9 cellular contexts compared by ENCODE assay signal in the genomic region with DNA sequence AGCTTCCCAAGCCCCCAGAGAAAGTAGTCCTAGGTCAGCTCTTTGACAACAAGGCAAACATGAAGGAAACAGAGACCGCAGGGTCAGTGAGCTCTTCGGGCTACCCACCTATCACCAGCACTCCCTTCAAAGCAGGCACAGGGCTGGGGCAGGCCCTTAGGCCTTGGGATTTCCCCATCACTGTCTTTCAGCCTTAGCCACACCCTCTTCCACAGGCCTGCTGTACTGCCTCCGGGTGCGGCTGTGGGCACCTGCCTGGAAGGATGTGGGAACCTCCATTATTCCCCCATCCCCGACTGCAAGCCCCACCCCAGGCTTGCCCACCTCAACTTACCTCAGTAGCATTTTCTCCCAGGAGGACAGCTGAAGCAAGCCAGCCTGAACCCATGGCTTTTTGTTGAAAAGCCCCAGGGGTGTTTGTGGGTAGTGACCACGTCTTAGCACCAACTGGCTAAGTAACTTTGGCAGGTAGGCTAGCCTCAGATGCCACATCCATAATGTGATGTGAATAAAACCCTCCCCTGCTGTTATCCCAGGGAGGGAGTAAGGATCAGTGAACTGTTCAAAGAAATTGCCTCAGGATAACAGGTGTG.
DNase-seq lines count a peak whose midpoint lies in the region; ATAC-seq and TF ChIP-seq lines count a peak whose summit lies in the region.
"Had no signal": no experiment of that assay in that cellular context is flagged by ENCODE, and none has a peak within 500 bp of the region (broad histone marks: within the 10 kb centered on the region; RNA-seq: fewer than 3 reads in every experiment).

No MANE protein-coding gene starts in this region.

- no peak overlapping the region for H3K4me3 ChIP-seq in sigmoid colon
- H3K4me3 ChIP-seq in left ventricle myocardium inferior, result no peak overlapping the region
- H3K4me3 ChIP-seq: upper lobe of left lung had no signal

- no peaks in the 10 kb centered on the region for H3K27me3 Mint-ChIP-seq in mesothelial cell of epicardium (ENCODE audit: low read depth)

- intact Hi-C loops in left colon (cut with DNase I, micrococcal nuclease), result no loop called here
- intact Hi-C loops in sigmoid colon (cut with DNase I), result no loop called here
- intact Hi-C loops in left ventricle myocardium inferior (cut with micrococcal nuclease), result no loop called here

- H3K4me1 ChIP-seq in sigmoid colon (no peaks in the 10 kb centered on the region), left ventricle myocardium inferior (peaks cover 10% of the 10 kb centered on the region)
- H3K4me1 ChIP-seq: upper lobe of left lung had no signal

- no peak overlapping the region for H3K4me3 Mint-ChIP-seq in mesothelial cell of epicardium

- DNase-seq in T-helper 22 cell (ENCODE audit: low read depth) (peak; percentile 1), left colon (peak; percentile 17 to 27), sigmoid colon (no peak), mesothelial cell of epicardium (ENCODE audit: low spot score in 2 of 2, unreplicated experiment in 2 of 2) (no peak), left ventricle myocardium inferior (no peak), NCI-H2029 treated with DMSO at 0.1 percent for 48 hours (lab: John Stamatoyannopoulos, UW) (no peak)

- peaks cover 4% of the 10 kb centered on the region for H3K4me1 Mint-ChIP-seq in mesothelial cell of epicardium

- H3K36me3 Mint-ChIP-seq in mesothelial cell of epicardium, result no peaks in the 10 kb centered on the region

- ATAC-seq in GM18517 (IDR thresholded peaks at IDR 0.05; ENCODE audit: unreplicated experiment) (peak; percentile 93), HG02759 (IDR thresholded peaks at IDR 0.05; ENCODE audit: unreplicated experiment) (peak; percentile 99), left colon (peak; percentile 47)

- 40 to 44% methylated on average over 6 of the region's 6 CpGs for WGBS in sigmoid colon, 2 donors

- TF ChIP-seq CTCF in sigmoid colon (IDR thresholded peaks at IDR 0.05) (no peak), mesothelial cell of epicardium (IDR thresholded peaks at IDR 0.05; ENCODE audit: unreplicated experiment) (no peak), left ventricle myocardium inferior (IDR thresholded peaks at IDR 0.05; ENCODE audit: borderline replicate concordance) (no peak)

- no peaks in the 10 kb centered on the region for H3K36me3 ChIP-seq in sigmoid colon
- no peaks in the 10 kb centered on the region for H3K36me3 ChIP-seq in left ventricle myocardium inferior
- H3K36me3 ChIP-seq: upper lobe of left lung had no signal

- H3K27ac ChIP-seq in sigmoid colon (no peak overlapping the region), left ventricle myocardium inferior (replicated peaks) (no peak overlapping the region)
- H3K27ac ChIP-seq: upper lobe of left lung had no signal

- no peaks in the 10 kb centered on the region for H3K9me3 ChIP-seq in sigmoid colon
- H3K9me3 ChIP-seq in left ventricle myocardium inferior (replicated peaks), result peaks cover 3% of the 10 kb centered on the region
- H3K9me3 ChIP-seq: upper lobe of left lung had no signal

- H3K27me3 ChIP-seq in sigmoid colon (no peaks in the 10 kb centered on the region), left ventricle myocardium inferior (ENCODE audit: low read depth) (no peaks in the 10 kb centered on the region)
- H3K27me3 ChIP-seq: upper lobe of left lung had no signal

- TF ChIP-seq POLR2A in sigmoid colon (IDR thresholded peaks at IDR 0.05), result no peak

- H3K9me3 Mint-ChIP-seq in mesothelial cell of epicardium, result peaks cover 25% of the 10 kb centered on the region

- TF ChIP-seq EP300 in sigmoid colon (IDR thresholded peaks at IDR 0.05), result no peak

- H3K27ac Mint-ChIP-seq in mesothelial cell of epicardium, result no peak overlapping the region

Comparison
In these comparisons a context has a peak if more than half of its experiments do, and no peak if none do; other contexts are left out.
1. ATAC-seq: peak in every context shown above with its lines; median percentile 99 in HG02759; 93 in GM18517; 47 in left colon.
2. DNase-seq: peak in T-helper 22 cell (single experiment) and left colon (2 of 2); none in sigmoid colon (single experiment), mesothelial cell of epicardium (0 of 2), left ventricle myocardium inferior (single experiment) and NCI-H2029 treated with DMSO at 0.1 percent for 48 hours (single experiment).